In genomic region chr15:89108865-89109660, GRCh38 we compare ENCODE assay signal across 22 cellular contexts. TPM values are rescaled to one million over a fixed set of nuclear protein-coding genes. Genes with fewer than 3 reads are reported as not detected.
A peak's percentile ranks its signal among the peaks of the same experiment; 100 is the strongest.
DNase-seq lines count a peak whose midpoint lies in the region; ATAC-seq and TF ChIP-seq lines count a peak whose summit lies in the region.
"Had no signal": no experiment of that assay in that cellular context is flagged by ENCODE, and none has a peak within 500 bp of the region (broad histone marks: within the 10 kb centered on the region; RNA-seq: fewer than 3 reads in every experiment).

No MANE protein-coding gene starts in this region.

- ATAC-seq in natural killer cell treated with Interleukin-12 subunit alpha and Interleukin-12 subunit beta and Interleukin-15 and Interleukin-18, amount 100 ng/mL, for 72 hours, result no peak
- ATAC-seq: activated CD8-positive, alpha-beta memory T cell treated with anti-CD3 and anti-CD28 coated beads, Interleukin-2, amount 10 ng/mL, durations not matched to agents 7 days and 5 days; PC-3 had no signal

- H3K4me2 ChIP-seq in mammary epithelial cell (ENCODE audit: insufficient read depth, low read depth, low read length), result no peak overlapping the region
- H3K4me2 ChIP-seq: BLaER1 treated with 17β-estradiol and CSF1 and Interleukin-3, amounts not matched to agents 10 nM and 100 nM; KMS-11 had no signal

- H3K27ac ChIP-seq in breast epithelium (peak overlapping the region; percentile 27 to 73), mammary epithelial cell (ENCODE audit: insufficient read depth, low read depth, low read length) (no peak overlapping the region), caudate nucleus (ENCODE audit: low read depth, low read length) (peak overlapping the region; percentile 50), tibial artery (peak overlapping the region; percentile 90 to 98)
- H3K27ac ChIP-seq: BLaER1 treated with 17β-estradiol and CSF1 and Interleukin-3, amounts not matched to agents 10 nM and 100 nM; KMS-11; SJSA1 had no signal

- TF ChIP-seq CTCF in breast epithelium (IDR thresholded peaks at IDR 0.05) (no peak), mammary epithelial cell (conservative IDR thresholded peaks at IDR 0.05 in 1 of 2, IDR thresholded peaks at IDR 0.05 in 1 of 2; ENCODE audit: extremely low read depth in 1 of 2, insufficient read depth in 1 of 2, low read depth in 1 of 2, low read length in 2 of 2) (no peak), tibial artery (IDR thresholded peaks at IDR 0.05) (no peak)

- in situ Hi-C loops in mammary epithelial cell (cut with MboI; ENCODE audit: low sequenced_read_pairs in 2 of 2), result no loop called here

- H2AFZ ChIP-seq in mammary epithelial cell (ENCODE audit: low read depth, low read length), result no peak overlapping the region

- no peaks in the 10 kb centered on the region for H4K20me1 ChIP-seq in mammary epithelial cell (ENCODE audit: insufficient read depth, low read length)

- H3K36me3 Mint-ChIP-seq in natural killer cell treated with Interleukin-12 subunit alpha and Interleukin-12 subunit beta and Interleukin-15 and Interleukin-18, amount 100 ng/mL, for 72 hours, result peaks cover 5% of the 10 kb centered on the region

- peak overlapping the region; percentile 31 to 53 for H3K27ac Mint-ChIP-seq in natural killer cell treated with Interleukin-12 subunit alpha and Interleukin-12 subunit beta and Interleukin-15 and Interleukin-18, amount 100 ng/mL, for 72 hours
- H3K27ac Mint-ChIP-seq: activated CD8-positive, alpha-beta memory T cell treated with anti-CD3 and anti-CD28 coated beads, Interleukin-2, amount 10 ng/mL, durations not matched to agents 7 days and 5 days had no signal

- no peak for TF ChIP-seq POLR2A in breast epithelium (IDR thresholded peaks at IDR 0.05)

- no peak overlapping the region for H3K9ac ChIP-seq in mammary epithelial cell (ENCODE audit: insufficient read depth, low read length)
- H3K9ac ChIP-seq: BLaER1 treated with 17β-estradiol and CSF1 and Interleukin-3, amounts not matched to agents 10 nM and 100 nM; KMS-11 had no signal

- H3K36me3 ChIP-seq in breast epithelium, result no peaks in the 10 kb centered on the region
- H3K36me3 ChIP-seq in mammary epithelial cell (ENCODE audit: insufficient read depth, low read length), result no peaks in the 10 kb centered on the region
- peaks cover 0 to 10% (median 0%) of the 10 kb centered on the region in 3 donors for H3K36me3 ChIP-seq in tibial artery

- DNase-seq in breast epithelium (ENCODE audit: low spot score in 2 of 2) (no peak), mammary epithelial cell (no peak), caudate nucleus (lab: John Stamatoyannopoulos, UW) (no peak), tibial artery (no peak), HuH-7 (ENCODE audit: low spot score) (no peak), T-helper 2 cell (no peak), NCI-H146 treated with DMSO at 0.1 percent for 48 hours (lab: John Stamatoyannopoulos, UW; ENCODE audit: unreplicated experiment) (no peak)
- no peak for DNase-seq in natural killer cell treated with Interleukin-12 subunit alpha and Interleukin-12 subunit beta and Interleukin-15 and Interleukin-18, amount 100 ng/mL, for 72 hours (ENCODE audit: low spot score)
- DNase-seq: activated CD4-positive, alpha-beta T cell treated with anti-CD3 and anti-CD28 coated beads for 1 hour; activated CD8-positive, alpha-beta memory T cell treated with anti-CD3 and anti-CD28 coated beads, Interleukin-2, amount 10 ng/mL, durations not matched to agents 7 days and 5 days; activated effector memory CD4-positive, alpha-beta T cell treated with Interleukin-2 at 50 U/mL for 16 hours; cerebellar nuclear complex; GF-D8; hypothalamus; NCI-H2029 treated with DMSO at 0.1 percent for 48 hours; NCI-H748 treated with DMSO at 0.1 percent for 48 hours; occipital lobe; PC-3; stimulated activated CD4-positive, alpha-beta T cell treated with anti-CD3 and anti-CD28 coated beads, Interleukin-2, amount 100 ng/mL, for 48 hours had no signal

- H3K9me3 ChIP-seq in breast epithelium (no peaks in the 10 kb centered on the region), mammary epithelial cell (replicated peaks; ENCODE audit: insufficient read depth, low read length) (no peaks in the 10 kb centered on the region), tibial artery (no peaks in the 10 kb centered on the region)
- H3K9me3 ChIP-seq: BLaER1 treated with 17β-estradiol and CSF1 and Interleukin-3, amounts not matched to agents 10 nM and 100 nM; SJSA1 had no signal

- H3K79me2 ChIP-seq in mammary epithelial cell (ENCODE audit: insufficient read depth, low read length), result peaks cover 18% of the 10 kb centered on the region

- no peaks in the 10 kb centered on the region for H3K9me3 Mint-ChIP-seq in natural killer cell treated with Interleukin-12 subunit alpha and Interleukin-12 subunit beta and Interleukin-15 and Interleukin-18, amount 100 ng/mL, for 72 hours

- no TSS peak for BruUV-seq in mammary epithelial cell (replicated peaks; lab: Mats Ljungman, UMichigan)

- intact Hi-C loops in breast epithelium (cut with DNase I; ENCODE audit: low total_unique reads), result no loop called here
- intact Hi-C loops in mammary epithelial cell (cut with micrococcal nuclease), result no loop called here
- intact Hi-C loops in tibial artery (cut with DNase I; ENCODE audit: low total_unique reads), result no loop called here

- H3K4me3 ChIP-seq in breast epithelium, result no peak overlapping the region
- H3K4me3 ChIP-seq in mammary epithelial cell (replicated peaks in 1 of 3; ENCODE audit: insufficient read depth in 1 of 3, low read depth in 2 of 3, low read length in 3 of 3), result no peak overlapping the region
- H3K4me3 ChIP-seq in tibial artery, result no peak overlapping the region
- H3K4me3 ChIP-seq: BLaER1 treated with 17β-estradiol and CSF1 and Interleukin-3, amounts not matched to agents 10 nM and 100 nM; SJSA1 had no signal

- H3K4me1 Mint-ChIP-seq in natural killer cell treated with Interleukin-12 subunit alpha and Interleukin-12 subunit beta and Interleukin-15 and Interleukin-18, amount 100 ng/mL, for 72 hours (ENCODE audit: low read depth in 2 of 2), result peaks cover 39 to 54% of the 10 kb centered on the region in 2 donors

- H3K4me1 ChIP-seq in breast epithelium (peaks cover 0 to 14% of the 10 kb centered on the region in 2 donors), mammary epithelial cell (ENCODE audit: insufficient read depth, low read length) (peaks cover 42% of the 10 kb centered on the region), tibial artery (peaks cover 19 to 88% (median 62%) of the 10 kb centered on the region in 4 donors)

- H3K27me3 ChIP-seq in breast epithelium, result no peaks in the 10 kb centered on the region
- no peaks in the 10 kb centered on the region for H3K27me3 ChIP-seq in mammary epithelial cell (ENCODE audit: insufficient read depth, low read length)
- H3K27me3 ChIP-seq in tibial artery, result no peaks in the 10 kb centered on the region
- H3K27me3 ChIP-seq: BLaER1 treated with 17β-estradiol and CSF1 and Interleukin-3, amounts not matched to agents 10 nM and 100 nM; SJSA1 had no signal

- dilution Hi-C loops in mammary epithelial cell (cut with HindIII; ENCODE audit: low sequenced_read_pairs), result no loop called here

- CTCF ChIA-PET in mammary epithelial cell (lab: Charles Lee; ENCODE audit: low non-redundant PET), result no interaction called here

- no peak overlapping the region for H3K4me3 Mint-ChIP-seq in natural killer cell treated with Interleukin-12 subunit alpha and Interleukin-12 subunit beta and Interleukin-15 and Interleukin-18, amount 100 ng/mL, for 72 hours
- H3K4me3 Mint-ChIP-seq: activated CD8-positive, alpha-beta memory T cell treated with anti-CD3 and anti-CD28 coated beads, Interleukin-2, amount 10 ng/mL, durations not matched to agents 7 days and 5 days had no signal

- WGBS in mammary epithelial cell (ENCODE audit: low coverage, missing lambda C conversion rate), result 99% methylated on average over 6 of the region's 6 CpGs

- no peaks in the 10 kb centered on the region for H3K27me3 Mint-ChIP-seq in natural killer cell treated with Interleukin-12 subunit alpha and Interleukin-12 subunit beta and Interleukin-15 and Interleukin-18, amount 100 ng/mL, for 72 hours
- H3K27me3 Mint-ChIP-seq: activated CD8-positive, alpha-beta memory T cell treated with anti-CD3 and anti-CD28 coated beads, Interleukin-2, amount 10 ng/mL, durations not matched to agents 7 days and 5 days had no signal

RNA-seq across cellular contexts. Expression of gene ABHD2, which starts 20.8 kb away (rescaled TPM):
- total RNA-seq in breast epithelium (10 to 100 TPM; 76.7 to 91.2 (median 80.3) TPM), mammary epithelial cell (10 to 100 TPM; 35.3 to 47.4 TPM)
- polyA plus RNA-seq in mammary epithelial cell, result 29.6 TPM
- 207 TPM for polyA minus RNA-seq in mammary epithelial cell
- 100 to 1,000 TPM; 130 to 214 TPM for total RNA-seq in natural killer cell treated with Interleukin-12 subunit alpha and Interleukin-12 subunit beta and Interleukin-15 and Interleukin-18, amount 100 ng/mL, for 72 hours
